In the genomic region with DNA sequence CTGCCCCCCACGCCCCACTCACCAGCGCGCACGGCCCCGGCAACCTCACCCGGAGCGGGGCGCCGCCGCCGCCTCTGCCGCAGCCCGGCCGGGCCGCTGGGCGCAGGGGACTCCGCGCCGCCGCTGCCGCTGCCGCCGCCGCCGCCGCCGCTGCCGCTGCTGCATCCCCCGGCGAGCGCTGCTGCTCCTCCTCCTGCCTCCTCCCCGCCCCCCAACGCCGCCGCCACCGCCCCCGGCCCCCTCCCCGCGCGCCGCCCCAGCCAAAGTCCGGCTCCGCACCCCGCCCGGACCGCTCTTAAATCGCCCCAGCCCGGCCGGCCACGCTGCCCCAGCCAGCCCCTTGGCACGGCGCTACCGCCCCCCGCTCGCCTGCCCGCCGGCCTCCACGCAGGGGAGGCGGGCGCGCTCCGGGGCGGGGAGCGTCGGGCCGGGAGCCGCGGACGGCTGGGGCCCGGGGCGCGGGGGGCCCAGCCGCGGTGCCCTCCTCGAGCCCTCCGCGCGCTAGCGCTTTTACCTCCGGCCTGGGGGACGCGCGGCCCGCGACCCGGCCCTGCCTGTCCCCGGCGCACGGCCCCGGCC, we compare ENCODE assay signal across 8 cellular contexts. TPM values are rescaled to one million over a fixed set of nuclear protein-coding genes. Genes with fewer than 3 reads are reported as not detected.
DNase-seq lines count a peak whose midpoint lies in the region; ATAC-seq and TF ChIP-seq lines count a peak whose summit lies in the region.

SULF2 (minus strand) TSS at position 161 of the 579 bp plus-strand sequence. CDS start 28,118 bp downstream, outside the sequence.

- DNase-seq in AG09309 (ENCODE audit: low read depth) (no peak), chondrocyte (ENCODE audit: low spot score) (no peak), left lung (peak; percentile 39 to 81), AML-193 (lab: John Stamatoyannopoulos, UW) (no peak), midbrain (lab: John Stamatoyannopoulos, UW) (no peak)

- TF ChIP-seq CTCF in AG09309 (IDR thresholded peaks at IDR 0.05; ENCODE audit: control insufficient read depth, insufficient read depth, low read depth, low read length, missing control alignments): no peak
- no peak for TF ChIP-seq CTCF in chondrocyte (IDR thresholded peaks at IDR 0.05)
- TF ChIP-seq CTCF in left lung (IDR thresholded peaks at IDR 0.05): no peak

- H3K9ac ChIP-seq in HUES48 (ENCODE audit: low read depth, low read length): peak within 1 kb of the TSS; percentile 54; the same call in 1 of the 2 replicates

- H3K27ac Mint-ChIP-seq in chondrocyte (ENCODE audit: unreplicated experiment): peak within 1 kb of the TSS; percentile 90

- H3K9me3 ChIP-seq in HUES48 (ENCODE audit: control insufficient read depth, insufficient read depth, low read length): no peaks in the 10 kb centered on the region
- no peaks in the 10 kb centered on the region for H3K9me3 ChIP-seq in left lung

- H3K27me3 ChIP-seq in HUES48 (ENCODE audit: control insufficient read depth, insufficient read depth, low read length): peaks cover 45% of the 10 kb centered on the region
- H3K27me3 ChIP-seq in left lung: peaks cover 6 to 75% of the 10 kb centered on the region in 2 donors

- H3K27ac ChIP-seq in HUES48 (ENCODE audit: low read depth, low read length): peak within 1 kb of the TSS; percentile 54
- peak within 1 kb of the TSS; percentile 31 to 46 for H3K27ac ChIP-seq in left lung
- H3K27ac ChIP-seq in temporal lobe (ENCODE audit: low read depth, low read length): no peak within 1 kb of the TSS

- H3K36me3 Mint-ChIP-seq in chondrocyte (ENCODE audit: low read depth): no peaks in the 10 kb centered on the region

- H3K9me3 Mint-ChIP-seq in chondrocyte (ENCODE audit: low read depth): no peaks in the 10 kb centered on the region

- no peaks in the 10 kb centered on the region for H3K36me3 ChIP-seq in HUES48 (ENCODE audit: control insufficient read depth, insufficient read depth, low read length)
- H3K36me3 ChIP-seq in left lung: no peaks in the 10 kb centered on the region

- peaks cover 43% of the 10 kb centered on the region for H3K4me1 Mint-ChIP-seq in chondrocyte (ENCODE audit: low read depth)

- ATAC-seq in left lung: no peak
- ATAC-seq in HG03196 (IDR thresholded peaks at IDR 0.05; ENCODE audit: unreplicated experiment): no peak

- H3K4me1 ChIP-seq in HUES48 (ENCODE audit: control insufficient read depth, insufficient read depth, low read length) (peaks cover 15% of the 10 kb centered on the region), left lung (peaks cover 4 to 26% of the 10 kb centered on the region in 2 donors)

- H3K4me3 ChIP-seq in AG09309 (ENCODE audit: control insufficient read depth, low read depth, low read length) (peak within 1 kb of the TSS; percentile 60), HUES48 (ENCODE audit: low read depth, low read length) (peak within 1 kb of the TSS; percentile 85), left lung (peak within 1 kb of the TSS; percentile 43 to 49)

- H3K27me3 Mint-ChIP-seq in chondrocyte (ENCODE audit: low read depth): peaks cover 2% of the 10 kb centered on the region

- H3K4me3 Mint-ChIP-seq in chondrocyte (ENCODE audit: unreplicated experiment): peak within 1 kb of the TSS; percentile 90

- intact Hi-C loops in left lung (cut with DNase I): no loop called here

RNA-seq across cellular contexts. Expression of gene SULF2, which starts in this region (rescaled TPM):
- total RNA-seq in chondrocyte (82.4 to 120 TPM (median 85.7 TPM) in 3 replicates), left lung (10 to 100 TPM; 40.4 to 42.0 TPM), temporal lobe (36.4 TPM)

Comparison
In these comparisons a context has a peak if more than half of its experiments do, and no peak if none do; other contexts are left out.
1. DNase-seq: peak in left lung (2 of 2); none in AG09309 (single experiment), chondrocyte (single experiment), AML-193 (0 of 2) and midbrain (single experiment).
2. Peak in every context shown above with its lines, with median percentiles within 50 percentile points of each other: H3K4me3 ChIP-seq.